Comparison of ENCODE assay signal across 12 cellular contexts in the genomic region with DNA sequence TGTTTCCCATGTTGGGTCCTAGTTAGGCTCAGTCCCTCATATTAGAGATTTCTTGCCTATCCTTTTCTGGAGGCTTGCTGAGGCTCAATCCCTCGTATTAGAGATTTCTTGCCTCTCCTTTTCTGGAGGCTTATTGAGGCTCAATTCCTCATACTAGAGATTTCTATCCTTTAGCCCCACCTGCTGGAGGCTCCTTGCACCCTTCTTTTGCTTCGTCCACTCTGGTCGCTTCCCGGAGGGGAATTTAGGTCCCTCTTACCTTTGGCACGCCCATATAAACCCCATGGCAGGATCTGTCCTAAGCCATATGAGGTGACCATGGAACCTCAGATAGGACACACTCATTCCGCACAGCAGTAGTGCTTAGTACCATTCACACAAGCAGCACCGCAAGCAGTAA. TPM values are rescaled to one million over a fixed set of nuclear protein-coding genes. Genes with fewer than 3 reads are reported as not detected.
DNase-seq lines count a peak whose midpoint lies in the region; ATAC-seq and TF ChIP-seq lines count a peak whose summit lies in the region.
"Had no signal": no experiment of that assay in that cellular context is flagged by ENCODE, and none has a peak within 500 bp of the region (broad histone marks: within the 10 kb centered on the region; RNA-seq: fewer than 3 reads in every experiment).

No MANE protein-coding gene starts in this region.

- no peaks in the 10 kb centered on the region for H3K4me1 Mint-ChIP-seq in Caco-2 (ENCODE audit: low read depth, unreplicated experiment)
- H3K4me1 Mint-ChIP-seq: brain had no signal

- no peaks in the 10 kb centered on the region for H3K27me3 Mint-ChIP-seq in Caco-2 (ENCODE audit: insufficient read depth, unreplicated experiment)
- H3K27me3 Mint-ChIP-seq: brain; stimulated activated naive CD8-positive, alpha-beta T cell treated with anti-CD3 and anti-CD28 coated beads, Interleukin-15, Interleukin-2, amounts not matched to agents 100 ng/mL and 50 ng/mL, for 24 hours had no signal

- intact Hi-C loops in Caco-2 (cut with micrococcal nuclease; ENCODE audit: unreplicated experiment) = loop anchor here (1.0 to 10.0 kb wide), 2 partner anchors 23 to 60 kb away; no protein-coding TSS in a partner anchor
- intact Hi-C loops in IMR-90 (cut with micrococcal nuclease) = loop anchor here (1.0 kb wide), 1 partner anchor 148 kb away; no protein-coding TSS in a partner anchor
- intact Hi-C loops in body of pancreas (cut with DNase I) = no loop called here

- no peak overlapping the region for H4K5ac ChIP-seq in IMR-90 (ENCODE audit: low read depth, low read length)

- no peaks in the 10 kb centered on the region for H3K36me3 ChIP-seq in Caco-2 (ENCODE audit: control insufficient read depth, insufficient read depth, low read length)
- no peaks in the 10 kb centered on the region for H3K36me3 ChIP-seq in IMR-90 (ENCODE audit: control insufficient read depth, insufficient read depth, low read length)
- no peaks in the 10 kb centered on the region for H3K36me3 ChIP-seq in body of pancreas (replicated peaks in 1 of 2; ENCODE audit: insufficient read depth in 1 of 2, low read depth in 2 of 2)

- no peak overlapping the region for H2BK5ac ChIP-seq in IMR-90 (ENCODE audit: low read depth, low read length, poor library complexity, severe bottlenecking)

- no peak overlapping the region for H3K27ac Mint-ChIP-seq in Caco-2 (ENCODE audit: unreplicated experiment)
- H3K27ac Mint-ChIP-seq: brain; stimulated activated naive CD8-positive, alpha-beta T cell treated with anti-CD3 and anti-CD28 coated beads, Interleukin-15, Interleukin-2, amounts not matched to agents 100 ng/mL and 50 ng/mL, for 24 hours had no signal

- CTCF ChIA-PET in Caco-2 (lab: Charles Lee) (interaction anchor here (0.7 kb wide), 1 partner anchor 174 kb away, joined by 3 read pairs; no protein-coding TSS in a partner anchor), IMR-90 (lab: Yijun Ruan, JAX) (no interaction called here)

- no peak overlapping the region for H2BK15ac ChIP-seq in IMR-90 (ENCODE audit: low read depth, low read length)

- dilution Hi-C loops in IMR-90 (cut with HindIII; ENCODE audit: low sequenced_read_pairs, unreplicated experiment) = no loop called here

- TF ChIP-seq POLR2A in IMR-90 (IDR thresholded peaks at IDR 0.05; ENCODE audit: low read depth, low read length) (no peak), body of pancreas (IDR thresholded peaks at IDR 0.05) (no peak)

- H4K20me1 ChIP-seq in IMR-90 (ENCODE audit: insufficient read depth, low read length) = no peaks in the 10 kb centered on the region

- H3K9me3 Mint-ChIP-seq in Caco-2 (ENCODE audit: unreplicated experiment) = no peaks in the 10 kb centered on the region

- peaks cover 5% of the 10 kb centered on the region for H3K36me3 Mint-ChIP-seq in Caco-2 (ENCODE audit: insufficient read depth, unreplicated experiment)

- H3K4me3 ChIP-seq in Caco-2 (ENCODE audit: low read depth, low read length) = no peak overlapping the region
- H3K4me3 ChIP-seq in IMR-90 (ENCODE audit: insufficient read depth, low read depth, low read length) = no peak overlapping the region
- no peak overlapping the region for H3K4me3 ChIP-seq in body of pancreas
- H3K4me3 ChIP-seq: skin epidermis had no signal

- BruUV-seq in Caco-2 (replicated peaks; lab: Mats Ljungman, UMichigan) (no TSS peak), IMR-90 (replicated peaks; lab: Mats Ljungman, UMichigan) (no TSS peak)

- H3K9me3 ChIP-seq in Caco-2 (peaks cover 16% of the 10 kb centered on the region), IMR-90 (ENCODE audit: control insufficient read depth, insufficient read depth, low read length) (peaks cover 13% of the 10 kb centered on the region), body of pancreas (no peaks in the 10 kb centered on the region)

- H3K4me1 ChIP-seq in Caco-2 (no peaks in the 10 kb centered on the region), IMR-90 (ENCODE audit: control insufficient read depth, insufficient read depth, low read length) (peaks cover 2% of the 10 kb centered on the region; the same call in 1 of the 2 replicates), body of pancreas (no peaks in the 10 kb centered on the region)

- WGBS in IMR-90 (ENCODE audit: extremely low coverage in 2 of 2, insufficient read length in 1 of 2), 2 experiments = 92% methylated on average over 6 of the region's 7 CpGs; no CpG with 5 or more reads in 1 of the 2 experiments
- 81 to 83% methylated on average over 7 of the region's 7 CpGs for WGBS in body of pancreas, 2 donors

- H2AFZ ChIP-seq in IMR-90 (replicated peaks; ENCODE audit: low read length, poor library complexity) = no peak overlapping the region

- H3K79me1 ChIP-seq in IMR-90 (ENCODE audit: low read depth in 1 of 2, low read length in 2 of 2) = no peaks in the 10 kb centered on the region

- H2AK9ac ChIP-seq in IMR-90 (replicated peaks; ENCODE audit: low read depth, low read length, poor library complexity) = no peak overlapping the region

- no peak overlapping the region for H2AK5ac ChIP-seq in IMR-90 (ENCODE audit: low read depth, low read length)

- no peaks in the 10 kb centered on the region for H3K27me3 ChIP-seq in Caco-2 (replicated peaks; ENCODE audit: control insufficient read depth, insufficient read depth, low read length)
- no peaks in the 10 kb centered on the region; the same call in 1 of the 2 replicates for H3K27me3 ChIP-seq in IMR-90 (ENCODE audit: control insufficient read depth, insufficient read depth, low read length)
- no peaks in the 10 kb centered on the region for H3K27me3 ChIP-seq in body of pancreas

- no peak overlapping the region for H3K23ac ChIP-seq in IMR-90 (ENCODE audit: low read depth, low read length)

- no peak overlapping the region for H4K8ac ChIP-seq in IMR-90 (ENCODE audit: low read depth in 2 of 2, low read length in 2 of 2)

- no peak overlapping the region for H2BK120ac ChIP-seq in IMR-90 (ENCODE audit: low read depth, low read length)

- in situ Hi-C loops in IMR-90 (cut with MboI; ENCODE audit: low sequenced_read_pairs) = no loop called here

- no peak overlapping the region for H3K14ac ChIP-seq in IMR-90 (replicated peaks; ENCODE audit: low read depth, low read length)

- H3K18ac ChIP-seq in IMR-90 (ENCODE audit: low read depth, low read length) = no peak overlapping the region

- H3K9me1 ChIP-seq in IMR-90 (ENCODE audit: insufficient read depth, low read length) = no peaks in the 10 kb centered on the region

- H3K4me2 ChIP-seq in IMR-90 (ENCODE audit: low read depth, low read length) = no peak overlapping the region

- H3K4ac ChIP-seq in IMR-90 (ENCODE audit: low read depth, low read length) = no peak overlapping the region

- ATAC-seq in IMR-90 (ENCODE audit: low read depth) (no peak), body of pancreas (no peak), HG02798 (IDR thresholded peaks at IDR 0.05; ENCODE audit: poor library complexity, unreplicated experiment) (no peak), HG03571 (IDR thresholded peaks at IDR 0.05; ENCODE audit: unreplicated experiment) (no peak), HG03442 (IDR thresholded peaks at IDR 0.05; ENCODE audit: unreplicated experiment) (no peak)

- DNase-seq in Caco-2 (peak in 1 of 2 experiments; percentile 47), IMR-90 (peak; percentile 6), body of pancreas (peak; percentile 31 to 64 (median 51)), medulla oblongata (ENCODE audit: extremely low spot score) (peak; percentile 17), OCI-M1 (lab: John Stamatoyannopoulos, UW) (no peak)

- H3K27ac ChIP-seq in IMR-90 (ENCODE audit: insufficient read depth, low read length) = no peak overlapping the region
- H3K27ac ChIP-seq in body of pancreas = no peak overlapping the region
- H3K27ac ChIP-seq: skin epidermis had no signal

- H3K56ac ChIP-seq in IMR-90 (ENCODE audit: extremely low read depth, insufficient read depth, low read length) = no peak overlapping the region

- POLR2A ChIA-PET in Caco-2 (lab: Charles Lee) (no interaction called here), IMR-90 (lab: Charles Lee; ENCODE audit: unreplicated experiment) (no interaction called here)

- H3K9ac ChIP-seq in IMR-90 (ENCODE audit: low read depth, low read length) = no peak overlapping the region

- no peak overlapping the region for H4K91ac ChIP-seq in IMR-90 (ENCODE audit: insufficient read depth, low read depth, low read length)

- H2BK20ac ChIP-seq in IMR-90 (ENCODE audit: low read depth, low read length) = no peak overlapping the region

- TF ChIP-seq CTCF in Caco-2 (IDR thresholded peaks at IDR 0.05; ENCODE audit: insufficient read depth in 1 of 2, low read depth in 1 of 2, low read length in 1 of 2, severe bottlenecking in 1 of 2, unreplicated experiment in 1 of 2) (peak; percentile 34 to 35), IMR-90 (conservative IDR thresholded peaks at IDR 0.05; ENCODE audit: low read depth, low read length) (peak; percentile 31), body of pancreas (IDR thresholded peaks at IDR 0.05) (peak in 6 of 7 experiments; percentile 19 to 51 (median 34))

- no peak overlapping the region for H3K4me3 Mint-ChIP-seq in Caco-2 (ENCODE audit: unreplicated experiment)
- H3K4me3 Mint-ChIP-seq: brain; stimulated activated naive CD8-positive, alpha-beta T cell treated with anti-CD3 and anti-CD28 coated beads, Interleukin-15, Interleukin-2, amounts not matched to agents 100 ng/mL and 50 ng/mL, for 24 hours had no signal

- TF ChIP-seq RAD21 in IMR-90 (IDR thresholded peaks at IDR 0.05; ENCODE audit: low read length) = peak; percentile 51

RNA-seq across cellular contexts. Expression of a gene that starts 15.9 kb away (rescaled TPM):
- 1.7 TPM in 2 replicates for total RNA-seq in Caco-2 (2022)
- under 0.01 TPM in 2 replicates for total RNA-seq in IMR-90 (2012; rRNA removed)
- polyA plus RNA-seq in IMR-90 (2012; rRNA removed) = 0.24 TPM in 2 replicates
- polyA plus RNA-seq in IMR-90 (2012; cell fraction: cytosol; rRNA removed) = 0.07 TPM in 1 of 2 replicates, not detected in the other
- 4.5 and 8.7 TPM in 2 replicates for polyA plus RNA-seq in IMR-90 (2012; cell fraction: nucleus; rRNA removed; ENCODE audit: low replicate concordance)
- total RNA-seq in body of pancreas = 1 to 10 TPM in 1 of 2 donors, under 1 TPM in 1; 0.52 to 2.0 TPM
- total RNA-seq: H4 had no signal

RNA-seq across cellular contexts. Expression of a gene that starts 24.1 kb away (rescaled TPM):
- total RNA-seq in Caco-2 (2022) (119 and 124 TPM in 2 replicates), IMR-90 (2012; rRNA removed) (48.8 and 92.2 TPM in 2 replicates), body of pancreas (10 to 100 TPM; 18.9 to 30.3 TPM)
- polyA plus RNA-seq in IMR-90 (2012; rRNA removed) = 81.4 and 89.0 TPM in 2 replicates
- polyA plus RNA-seq in IMR-90 (2012; cell fraction: cytosol; rRNA removed) = 53.5 and 88.0 TPM in 2 replicates
- polyA plus RNA-seq in IMR-90 (2012; cell fraction: nucleus; rRNA removed; ENCODE audit: low replicate concordance) = 10.8 and 36.2 TPM in 2 replicates

RNA-seq across cellular contexts. Expression of a gene that starts 35.2 kb away (rescaled TPM):
- total RNA-seq in Caco-2 (2022) (65.7 and 68.6 TPM in 2 replicates), IMR-90 (2012; rRNA removed) (2.3 and 2.5 TPM in 2 replicates), body of pancreas (10 to 100 TPM; 13.8 to 14.8 TPM)
- 15.0 and 15.7 TPM in 2 replicates for polyA plus RNA-seq in IMR-90 (2012; rRNA removed)
- 36.6 and 66.3 TPM in 2 replicates for polyA plus RNA-seq in IMR-90 (2012; cell fraction: cytosol; rRNA removed)
- polyA plus RNA-seq in IMR-90 (2012; cell fraction: nucleus; rRNA removed; ENCODE audit: low replicate concordance) = 14.4 and 15.5 TPM in 2 replicates

RNA-seq across cellular contexts. Expression of a gene that starts 40.7 kb away (rescaled TPM):
- 19.7 and 19.8 TPM in 2 replicates for total RNA-seq in Caco-2 (2022)
- total RNA-seq in IMR-90 (2012; rRNA removed) = 6.1 and 6.5 TPM in 2 replicates
- polyA plus RNA-seq in IMR-90 (2012; rRNA removed) = 10.0 and 10.9 TPM in 2 replicates
- polyA plus RNA-seq in IMR-90 (2012; cell fraction: cytosol; rRNA removed) = 8.8 and 10.2 TPM in 2 replicates
- polyA plus RNA-seq in IMR-90 (2012; cell fraction: nucleus; rRNA removed; ENCODE audit: low replicate concordance) = 16.5 and 17.8 TPM in 2 replicates
- total RNA-seq in body of pancreas = 10 to 100 TPM in 1 of 2 donors, 1 to 10 TPM in 1; 9.2 to 12.2 TPM
- total RNA-seq: H4 had no signal

RNA-seq across cellular contexts. Expression of a gene that starts 44.1 kb away (rescaled TPM):
- 27.8 and 28.3 TPM in 2 replicates for total RNA-seq in Caco-2 (2022)
- 34.4 and 44.8 TPM in 2 replicates for total RNA-seq in IMR-90 (2012; rRNA removed)
- 34.3 and 38.6 TPM in 2 replicates for polyA plus RNA-seq in IMR-90 (2012; rRNA removed)
- polyA plus RNA-seq in IMR-90 (2012; cell fraction: cytosol; rRNA removed) = 21.6 and 37.4 TPM in 2 replicates
- 13.4 and 23.8 TPM in 2 replicates for polyA plus RNA-seq in IMR-90 (2012; cell fraction: nucleus; rRNA removed; ENCODE audit: low replicate concordance)
- 10 to 100 TPM in 1 of 2 donors, 1 to 10 TPM in 1; 8.2 to 11.2 TPM for total RNA-seq in body of pancreas
